9 cellular contexts compared by ENCODE assay signal in genomic region chr3:98608029-98608428, GRCh38.
"Had no signal": no experiment of that assay in that cellular context is flagged by ENCODE, and none has a peak within 500 bp of the region (broad histone marks: within the 10 kb centered on the region; RNA-seq: fewer than 3 reads in every experiment).

No MANE protein-coding gene starts in this region.

- H3K36me3 ChIP-seq: WERI-Rb-1 had no signal

- ATAC-seq: activated CD4-positive, alpha-beta T cell treated with anti-CD3 and anti-CD28 coated beads for 36 hours; activated CD4-positive, CD25-positive, alpha-beta regulatory T cell treated with anti-CD3 and anti-CD28 coated beads, Interleukin-2, amount 50 U/mL, for 24 hours; activated CD8-positive, alpha-beta memory T cell treated with anti-CD3 and anti-CD28 coated beads, Interleukin-2, amount 10 ng/mL, durations not matched to agents 7 days and 5 days; activated CD8-positive, alpha-beta T cell treated with anti-CD3 and anti-CD28 coated beads for 36 hours; activated CD8-positive, alpha-beta T cell treated with anti-CD3 and anti-CD28 coated beads, Interleukin-2, amount 10 ng/mL, durations not matched to agents 7 days and 5 days; T-helper 17 cell; WTC11 had no signal

- H3K27ac ChIP-seq: VCaP, WERI-Rb-1 had no signal
